In the genomic region with DNA sequence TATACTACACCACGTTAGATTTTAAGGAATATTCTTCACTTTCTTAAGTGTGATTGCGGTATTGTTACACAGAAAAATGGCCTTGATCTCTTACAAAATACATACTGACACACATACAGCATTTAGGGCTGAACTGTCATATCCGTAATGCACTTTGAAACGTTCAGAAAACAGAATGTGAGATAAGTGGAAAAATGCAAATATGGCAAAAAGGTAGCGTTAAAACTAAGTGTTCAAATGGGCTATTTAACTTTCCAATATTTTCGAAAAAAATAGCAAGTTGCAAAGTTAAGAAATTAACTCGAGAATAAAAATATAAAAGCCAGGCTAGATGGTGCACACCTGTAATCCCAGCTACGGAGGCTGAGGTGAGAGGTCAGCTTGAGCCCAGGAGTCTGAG, we compare ENCODE assay signal across 1 cellular context.
TF ChIP-seq lines count a peak whose summit lies in the region.

No MANE protein-coding gene starts in this region.

TF ChIP-seq in IMR-90, 13 proteins besides CTCF, POLR2A, EP300 and RAD21:
- peak; percentile 28; the same call in 1 of the 2 replicates for TF ChIP-seq MAFK (IDR thresholded peaks at IDR 0.05; ENCODE audit: low read depth, low read length)
- no peak for TF ChIP-seq BHLHE40 (IDR thresholded peaks at IDR 0.05; ENCODE audit: low read depth, low read length)
- no peak for TF ChIP-seq CEBPB (IDR thresholded peaks at IDR 0.05; ENCODE audit: low read depth, low read length)
- TF ChIP-seq, protein P1, sequence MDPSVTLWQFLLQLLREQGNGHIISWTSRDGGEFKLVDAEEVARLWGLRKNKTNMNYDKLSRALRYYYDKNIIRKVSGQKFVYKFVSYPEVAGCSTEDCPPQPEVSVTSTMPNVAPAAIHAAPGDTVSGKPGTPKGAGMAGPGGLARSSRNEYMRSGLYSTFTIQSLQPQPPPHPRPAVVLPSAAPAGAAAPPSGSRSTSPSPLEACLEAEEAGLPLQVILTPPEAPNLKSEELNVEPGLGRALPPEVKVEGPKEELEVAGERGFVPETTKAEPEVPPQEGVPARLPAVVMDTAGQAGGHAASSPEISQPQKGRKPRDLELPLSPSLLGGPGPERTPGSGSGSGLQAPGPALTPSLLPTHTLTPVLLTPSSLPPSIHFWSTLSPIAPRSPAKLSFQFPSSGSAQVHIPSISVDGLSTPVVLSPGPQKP (IDR thresholded peaks at IDR 0.05; ENCODE audit: borderline replicate concordance, low read depth, low read length): no peak
- TF ChIP-seq, protein P2, sequence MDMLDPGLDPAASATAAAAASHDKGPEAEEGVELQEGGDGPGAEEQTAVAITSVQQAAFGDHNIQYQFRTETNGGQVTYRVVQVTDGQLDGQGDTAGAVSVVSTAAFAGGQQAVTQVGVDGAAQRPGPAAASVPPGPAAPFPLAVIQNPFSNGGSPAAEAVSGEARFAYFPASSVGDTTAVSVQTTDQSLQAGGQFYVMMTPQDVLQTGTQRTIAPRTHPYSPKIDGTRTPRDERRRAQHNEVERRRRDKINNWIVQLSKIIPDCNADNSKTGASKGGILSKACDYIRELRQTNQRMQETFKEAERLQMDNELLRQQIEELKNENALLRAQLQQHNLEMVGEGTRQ (IDR thresholded peaks at IDR 0.05; ENCODE audit: low read depth, low read length): no peak
